17 cellular contexts compared by ENCODE assay signal in the genomic region with DNA sequence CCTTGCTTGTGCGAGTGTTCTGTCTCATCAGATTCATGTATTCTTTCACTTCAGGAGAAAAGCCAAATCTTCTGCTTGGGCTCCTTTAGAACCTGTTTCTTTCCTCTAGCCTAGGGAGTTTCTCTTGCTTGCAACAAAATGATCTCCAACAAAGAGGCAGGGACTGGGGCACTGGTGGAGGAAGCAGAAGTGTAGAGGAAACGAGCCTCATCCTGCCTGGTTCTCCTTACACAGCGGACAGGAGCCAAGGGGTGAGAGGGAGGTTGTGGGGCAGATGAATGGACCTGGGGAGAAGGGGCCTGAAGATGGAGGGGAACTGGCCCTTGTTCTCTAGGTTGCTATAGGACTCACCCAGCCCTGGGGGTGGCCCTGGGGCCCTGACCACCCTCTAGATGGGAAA.
A peak's percentile ranks its signal among the peaks of the same experiment; 100 is the strongest.
DNase-seq lines count a peak whose midpoint lies in the region; ATAC-seq, FAIRE-seq and TF ChIP-seq lines count a peak whose summit lies in the region.
"Had no signal": no experiment of that assay in that cellular context is flagged by ENCODE, and none has a peak within 500 bp of the region (broad histone marks: within the 10 kb centered on the region; RNA-seq: fewer than 3 reads in every experiment).

No MANE protein-coding gene starts in this region.

- H3K4me2 ChIP-seq in A549, result no peak overlapping the region
- no peak overlapping the region for H3K4me2 ChIP-seq in osteoblast (ENCODE audit: insufficient read depth, low read length)

- FAIRE-seq in A549 (lab: Jason Lieb, UNC), result no peak
- FAIRE-seq: H1 had no signal

- H3K9me3 ChIP-seq in A549 (no peaks in the 10 kb centered on the region), left ventricle myocardium inferior (replicated peaks) (no peaks in the 10 kb centered on the region), osteoblast (ENCODE audit: low read depth, low read length) (no peaks in the 10 kb centered on the region)

- POLR2A ChIA-PET in A549 (lab: Yijun Ruan, JAX), result no interaction called here

- TF ChIP-seq CTCF in A549 (IDR thresholded peaks at IDR 0.05), result no peak
- no peak for TF ChIP-seq CTCF in left ventricle myocardium inferior (IDR thresholded peaks at IDR 0.05; ENCODE audit: borderline replicate concordance)
- TF ChIP-seq CTCF in osteoblast (IDR thresholded peaks at IDR 0.05; ENCODE audit: extremely low read depth, low read depth, low read length), result no peak

- CTCF ChIA-PET in A549 (lab: Yijun Ruan, JAX), result interaction anchor here (1.6 to 4.1 kb wide), 2 partner anchors 12 to 138 kb away, joined by 4 to 23 read pairs; no protein-coding TSS in a partner anchor

- H4K20me1 ChIP-seq in osteoblast (ENCODE audit: insufficient read depth, low read length), result no peaks in the 10 kb centered on the region

- TF ChIP-seq POLR2A in A549 (IDR thresholded peaks at IDR 0.05; ENCODE audit: low read length), result no peak

- peak overlapping the region; percentile 7 for H2AFZ ChIP-seq in osteoblast (ENCODE audit: low read length)

- H3K36me3 ChIP-seq in left ventricle myocardium inferior, result peaks cover 7% of the 10 kb centered on the region
- H3K36me3 ChIP-seq in osteoblast (ENCODE audit: insufficient read depth, low read length), result no peaks in the 10 kb centered on the region

- 87% methylated on average over 3 of the region's 3 CpGs for WGBS in A549 (ENCODE audit: missing lambda C conversion rate)

- H3K27me3 ChIP-seq in left ventricle myocardium inferior (ENCODE audit: low read depth) (no peaks in the 10 kb centered on the region), osteoblast (ENCODE audit: insufficient read depth, low read length) (no peaks in the 10 kb centered on the region)

- peaks cover 12% of the 10 kb centered on the region for H3K4me1 ChIP-seq in A549
- H3K4me1 ChIP-seq in left ventricle myocardium inferior, result peaks cover 13% of the 10 kb centered on the region
- H3K4me1 ChIP-seq in osteoblast (ENCODE audit: insufficient read depth, low read length), result no peaks in the 10 kb centered on the region

- H3K4me3 ChIP-seq in A549, result no peak overlapping the region
- H3K4me3 ChIP-seq in left ventricle myocardium inferior, result peak overlapping the region; percentile 15
- H3K4me3 ChIP-seq in osteoblast (ENCODE audit: insufficient read depth, low read length), result no peak overlapping the region

- H3K79me2 ChIP-seq in osteoblast (ENCODE audit: insufficient read depth, low read length), result no peaks in the 10 kb centered on the region

- peak overlapping the region; percentile 37 to 76 for H3K27ac ChIP-seq in A549
- peak overlapping the region; percentile 66 for H3K27ac ChIP-seq in left ventricle myocardium inferior (replicated peaks)
- H3K27ac ChIP-seq in osteoblast (ENCODE audit: low read depth, low read length), result no peak overlapping the region

- TF ChIP-seq EP300 in A549 (IDR thresholded peaks at IDR 0.05), result no peak

- ATAC-seq in A549 (peak in 1 of 2 experiments; percentile 11; a peak in 2 of 6 replicates), GM19467 (IDR thresholded peaks at IDR 0.05; ENCODE audit: unreplicated experiment) (no peak), GM18909 (IDR thresholded peaks at IDR 0.05; ENCODE audit: poor library complexity, unreplicated experiment) (no peak), HG02623 (IDR thresholded peaks at IDR 0.05; ENCODE audit: unreplicated experiment) (no peak)
- ATAC-seq: activated CD4-positive, CD25-positive, alpha-beta regulatory T cell treated with anti-CD3 and anti-CD28 coated beads, Interleukin-2, amount 50 U/mL, for 24 hours; effector memory CD8-positive, alpha-beta T cell had no signal

- intact Hi-C loops in left ventricle myocardium inferior (cut with micrococcal nuclease), result no loop called here

- TF ChIP-seq RAD21 in A549 (conservative IDR thresholded peaks at IDR 0.05 in 1 of 2, IDR thresholded peaks at IDR 0.05 in 1 of 2), result no peak

- DNase-seq in A549 (ENCODE audit: low read depth in 1 of 2, low spot score in 1 of 2) (no peak), SKM-1 (lab: John Stamatoyannopoulos, UW; ENCODE audit: unreplicated experiment) (peak; percentile 59), left ventricle myocardium inferior (no peak), osteoblast (ENCODE audit: insufficient read length, low spot score, missing footprints) (no peak), hepatic stellate cell (ENCODE audit: low spot score) (no peak)
- DNase-seq: activated naive CD4-positive, alpha-beta T cell treated with anti-CD3 and anti-CD28 coated beads, Interleukin-2, amount 10 ng/mL, durations not matched to agents 7 days and 5 days; Calu3; effector memory CD8-positive, alpha-beta T cell; foreskin melanocyte; NCI-H1105 treated with DMSO at 0.1 percent for 48 hours; NCI-H345; stimulated activated CD4-positive, alpha-beta T cell treated with anti-CD3 and anti-CD28 coated beads, Interleukin-2, amount 100 ng/mL, for 24 hours had no signal

TF ChIP-seq in A549, 52 proteins besides CTCF, POLR2A, EP300 and RAD21:
- TF ChIP-seq HOXB5 (CRISPR knock-in tag; IDR thresholded peaks at IDR 0.05), result no peak
- TF ChIP-seq KDM5A (IDR thresholded peaks at IDR 0.05), result no peak
- TF ChIP-seq JUN (IDR thresholded peaks at IDR 0.05), result no peak
- TF ChIP-seq JUNB (IDR thresholded peaks at IDR 0.05), result no peak
- TF ChIP-seq HEYL (CRISPR knock-in tag; IDR thresholded peaks at IDR 0.05), result no peak
- no peak for TF ChIP-seq MAZ (IDR thresholded peaks at IDR 0.05; ENCODE audit: borderline replicate concordance, low read depth, low read length)
- no peak for TF ChIP-seq MYC (IDR thresholded peaks at IDR 0.05; ENCODE audit: borderline replicate concordance, low read length)
- TF ChIP-seq MAFK (IDR thresholded peaks at IDR 0.05; ENCODE audit: partially characterized antibody), result no peak
- TF ChIP-seq HDAC2 (IDR thresholded peaks at IDR 0.05), result no peak
- TF ChIP-seq CBX8 (IDR thresholded peaks at IDR 0.05), result no peak
- TF ChIP-seq RARB (CRISPR knock-in tag; IDR thresholded peaks at IDR 0.05), result no peak
- TF ChIP-seq POLR2AphosphoS2 (conservative IDR thresholded peaks at IDR 0.05; ENCODE audit: low read length), result no peak
- TF ChIP-seq NPAS2 (CRISPR knock-in tag; IDR thresholded peaks at IDR 0.05; ENCODE audit: borderline replicate concordance), result no peak
- TF ChIP-seq, protein P1, sequence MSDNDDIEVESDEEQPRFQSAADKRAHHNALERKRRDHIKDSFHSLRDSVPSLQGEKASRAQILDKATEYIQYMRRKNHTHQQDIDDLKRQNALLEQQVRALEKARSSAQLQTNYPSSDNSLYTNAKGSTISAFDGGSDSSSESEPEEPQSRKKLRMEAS (IDR thresholded peaks at IDR 0.05), result no peak
- TF ChIP-seq ZC3H11A (IDR thresholded peaks at IDR 0.05), result no peak
- TF ChIP-seq PHF8 (IDR thresholded peaks at IDR 0.05; ENCODE audit: borderline replicate concordance, low read depth), result no peak
- TF ChIP-seq FOSL2 (IDR thresholded peaks at IDR 0.05), result no peak
- TF ChIP-seq FOSL2 (CRISPR knock-in tag; IDR thresholded peaks at IDR 0.05), result no peak
- TF ChIP-seq TFCP2L1 (CRISPR knock-in tag; IDR thresholded peaks at IDR 0.05), result no peak
- TF ChIP-seq, protein P2, sequence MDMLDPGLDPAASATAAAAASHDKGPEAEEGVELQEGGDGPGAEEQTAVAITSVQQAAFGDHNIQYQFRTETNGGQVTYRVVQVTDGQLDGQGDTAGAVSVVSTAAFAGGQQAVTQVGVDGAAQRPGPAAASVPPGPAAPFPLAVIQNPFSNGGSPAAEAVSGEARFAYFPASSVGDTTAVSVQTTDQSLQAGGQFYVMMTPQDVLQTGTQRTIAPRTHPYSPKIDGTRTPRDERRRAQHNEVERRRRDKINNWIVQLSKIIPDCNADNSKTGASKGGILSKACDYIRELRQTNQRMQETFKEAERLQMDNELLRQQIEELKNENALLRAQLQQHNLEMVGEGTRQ (IDR thresholded peaks at IDR 0.05), result no peak
